Comparison of ENCODE assay signal across 2 cellular contexts in the genomic region with DNA sequence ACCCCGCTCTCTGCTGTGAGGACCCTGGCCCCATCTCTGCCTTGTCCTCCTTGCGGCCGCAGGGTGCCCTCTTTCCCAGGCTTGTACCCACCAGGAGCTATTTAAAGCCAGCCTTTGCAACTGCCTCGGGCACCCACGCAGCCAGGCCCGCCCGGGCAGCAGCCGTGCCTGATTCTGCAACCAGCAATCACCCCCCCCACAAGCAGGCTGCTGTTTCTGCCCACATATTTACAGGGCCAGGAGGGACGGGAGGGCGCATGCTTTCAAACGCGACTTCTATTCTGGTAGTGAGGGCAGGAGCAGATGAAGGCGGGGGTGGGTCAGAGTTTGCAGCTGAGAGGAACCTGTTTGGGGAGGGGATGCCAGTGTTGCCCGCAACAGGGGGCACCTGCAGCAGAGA.
TF ChIP-seq lines count a peak whose summit lies in the region.

No MANE protein-coding gene starts in this region.

TF ChIP-seq in SK-N-SH, 30 proteins besides CTCF, POLR2A, EP300 and RAD21 (continued from another document):
- TF ChIP-seq, protein P1, sequence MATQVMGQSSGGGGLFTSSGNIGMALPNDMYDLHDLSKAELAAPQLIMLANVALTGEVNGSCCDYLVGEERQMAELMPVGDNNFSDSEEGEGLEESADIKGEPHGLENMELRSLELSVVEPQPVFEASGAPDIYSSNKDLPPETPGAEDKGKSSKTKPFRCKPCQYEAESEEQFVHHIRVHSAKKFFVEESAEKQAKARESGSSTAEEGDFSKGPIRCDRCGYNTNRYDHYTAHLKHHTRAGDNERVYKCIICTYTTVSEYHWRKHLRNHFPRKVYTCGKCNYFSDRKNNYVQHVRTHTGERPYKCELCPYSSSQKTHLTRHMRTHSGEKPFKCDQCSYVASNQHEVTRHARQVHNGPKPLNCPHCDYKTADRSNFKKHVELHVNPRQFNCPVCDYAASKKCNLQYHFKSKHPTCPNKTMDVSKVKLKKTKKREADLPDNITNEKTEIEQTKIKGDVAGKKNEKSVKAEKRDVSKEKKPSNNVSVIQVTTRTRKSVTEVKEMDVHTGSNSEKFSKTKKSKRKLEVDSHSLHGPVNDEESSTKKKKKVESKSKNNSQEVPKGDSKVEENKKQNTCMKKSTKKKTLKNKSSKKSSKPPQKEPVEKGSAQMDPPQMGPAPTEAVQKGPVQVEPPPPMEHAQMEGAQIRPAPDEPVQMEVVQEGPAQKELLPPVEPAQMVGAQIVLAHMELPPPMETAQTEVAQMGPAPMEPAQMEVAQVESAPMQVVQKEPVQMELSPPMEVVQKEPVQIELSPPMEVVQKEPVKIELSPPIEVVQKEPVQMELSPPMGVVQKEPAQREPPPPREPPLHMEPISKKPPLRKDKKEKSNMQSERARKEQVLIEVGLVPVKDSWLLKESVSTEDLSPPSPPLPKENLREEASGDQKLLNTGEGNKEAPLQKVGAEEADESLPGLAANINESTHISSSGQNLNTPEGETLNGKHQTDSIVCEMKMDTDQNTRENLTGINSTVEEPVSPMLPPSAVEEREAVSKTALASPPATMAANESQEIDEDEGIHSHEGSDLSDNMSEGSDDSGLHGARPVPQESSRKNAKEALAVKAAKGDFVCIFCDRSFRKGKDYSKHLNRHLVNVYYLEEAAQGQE (IDR thresholded peaks at IDR 0.05; ENCODE audit: low read depth, low read length): no peak
- TF ChIP-seq JUND (IDR thresholded peaks at IDR 0.05): no peak
- no peak for TF ChIP-seq GABPA (IDR thresholded peaks at IDR 0.05; ENCODE audit: low read depth)
- TF ChIP-seq, protein P2, sequence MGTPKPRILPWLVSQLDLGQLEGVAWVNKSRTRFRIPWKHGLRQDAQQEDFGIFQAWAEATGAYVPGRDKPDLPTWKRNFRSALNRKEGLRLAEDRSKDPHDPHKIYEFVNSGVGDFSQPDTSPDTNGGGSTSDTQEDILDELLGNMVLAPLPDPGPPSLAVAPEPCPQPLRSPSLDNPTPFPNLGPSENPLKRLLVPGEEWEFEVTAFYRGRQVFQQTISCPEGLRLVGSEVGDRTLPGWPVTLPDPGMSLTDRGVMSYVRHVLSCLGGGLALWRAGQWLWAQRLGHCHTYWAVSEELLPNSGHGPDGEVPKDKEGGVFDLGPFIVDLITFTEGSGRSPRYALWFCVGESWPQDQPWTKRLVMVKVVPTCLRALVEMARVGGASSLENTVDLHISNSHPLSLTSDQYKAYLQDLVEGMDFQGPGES (IDR thresholded peaks at IDR 0.05; ENCODE audit: low read depth, low read length): no peak
- TF ChIP-seq, protein P3, sequence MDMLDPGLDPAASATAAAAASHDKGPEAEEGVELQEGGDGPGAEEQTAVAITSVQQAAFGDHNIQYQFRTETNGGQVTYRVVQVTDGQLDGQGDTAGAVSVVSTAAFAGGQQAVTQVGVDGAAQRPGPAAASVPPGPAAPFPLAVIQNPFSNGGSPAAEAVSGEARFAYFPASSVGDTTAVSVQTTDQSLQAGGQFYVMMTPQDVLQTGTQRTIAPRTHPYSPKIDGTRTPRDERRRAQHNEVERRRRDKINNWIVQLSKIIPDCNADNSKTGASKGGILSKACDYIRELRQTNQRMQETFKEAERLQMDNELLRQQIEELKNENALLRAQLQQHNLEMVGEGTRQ (IDR thresholded peaks at IDR 0.05; ENCODE audit: borderline replicate concordance, low read depth, low read length): no peak
- TF ChIP-seq FOXJ3 (CRISPR knock-in tag; IDR thresholded peaks at IDR 0.05): no peak
- TF ChIP-seq RCOR1 (IDR thresholded peaks at IDR 0.05; ENCODE audit: low read length): no peak
- TF ChIP-seq SMC3 (IDR thresholded peaks at IDR 0.05; ENCODE audit: low read depth, low read length): no peak
TF ChIP-seq in SK-N-SH: peak in this region for 0.

TF ChIP-seq in SK-N-SH treated with all-trans-retinoic acid at 6 μM for 48 hours, 23 proteins besides CTCF, POLR2A, EP300 and RAD21 (continued from another document):
- TF ChIP-seq CREB5 (CRISPR knock-in tag; IDR thresholded peaks at IDR 0.05; ENCODE audit: low read depth) (no peak), CSDC2 (CRISPR knock-in tag; IDR thresholded peaks at IDR 0.05) (no peak), ISL1 (CRISPR knock-in tag; IDR thresholded peaks at IDR 0.05) (no peak)
